10 cellular contexts compared by ENCODE assay signal in the genomic region with DNA sequence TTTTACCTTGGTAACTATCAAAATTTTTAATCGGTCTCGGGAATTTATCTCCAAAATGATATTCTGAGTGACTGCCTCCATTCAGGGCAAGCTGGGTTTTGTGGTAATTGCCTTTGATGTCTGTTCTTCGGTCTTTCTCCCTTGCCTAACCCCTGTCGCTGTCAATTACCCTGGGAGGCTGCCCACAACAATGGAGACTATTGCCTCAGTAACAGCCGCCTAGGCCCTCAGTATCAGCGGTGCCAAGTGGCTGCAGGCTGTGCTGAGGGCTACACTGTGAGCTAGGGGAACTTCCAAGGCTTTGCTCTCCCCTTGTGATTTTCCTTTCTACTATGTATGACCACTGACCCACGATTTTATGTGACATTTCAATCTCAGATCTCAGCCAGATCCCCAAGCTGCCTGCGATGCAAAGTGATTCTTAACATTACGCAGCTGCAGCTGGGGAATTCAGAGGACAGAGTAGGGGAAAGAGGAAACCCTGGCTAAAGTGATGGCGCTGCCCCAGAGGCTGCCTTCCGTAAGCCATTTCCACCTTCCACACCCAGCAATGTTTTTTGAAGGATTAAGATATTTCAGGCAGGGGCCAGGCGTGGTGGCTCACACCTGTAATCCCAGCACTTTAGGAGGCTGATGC. TPM values are rescaled to one million over a fixed set of nuclear protein-coding genes. Genes with fewer than 3 reads are reported as not detected.
DNase-seq lines count a peak whose midpoint lies in the region; ATAC-seq and TF ChIP-seq lines count a peak whose summit lies in the region.
"Had no signal": no experiment of that assay in that cellular context is flagged by ENCODE, and none has a peak within 500 bp of the region (broad histone marks: within the 10 kb centered on the region; RNA-seq: fewer than 3 reads in every experiment).

No MANE protein-coding gene starts in this region.

- peaks cover 9% of the 10 kb centered on the region for H3K27me3 Mint-ChIP-seq in neural progenitor cell (ENCODE audit: insufficient read depth, low read depth)
- H3K27me3 Mint-ChIP-seq in immature natural killer cell (ENCODE audit: low read depth in 3 of 3), result peaks cover 0 to 10% (median 4%) of the 10 kb centered on the region in 3 donors

- DNase-seq in DMS79 (lab: John Stamatoyannopoulos, UW) (peak; percentile 15), NCI-H1930 (lab: John Stamatoyannopoulos, UW) (peak; percentile 18 to 32), dermis blood vessel endothelial cell (peak; percentile 13), neural progenitor cell (ENCODE audit: low spot score) (peak; percentile 86), kidney glomerular epithelial cell (lab: John Stamatoyannopoulos, UW) (no peak), immature natural killer cell (no peak)
- DNase-seq: activated T-cell treated with anti-CD3 and anti-CD28 coated beads, Interleukin-2, amount 50 U/mL, for 4 hours had no signal

- peaks cover 26% of the 10 kb centered on the region for H3K4me1 ChIP-seq in neural progenitor cell

- peaks cover 32% of the 10 kb centered on the region for H3F3A ChIP-seq in neural progenitor cell (ENCODE audit: low read depth)

- TF ChIP-seq CTCF in neural progenitor cell (IDR thresholded peaks at IDR 0.05), result no peak

- H3K27ac Mint-ChIP-seq in neural progenitor cell (peak overlapping the region; percentile 81), immature natural killer cell (peak overlapping the region in 1 of 6 donors; percentile 21)

- peak overlapping the region; percentile 20 for H3K4me3 ChIP-seq in neural progenitor cell

- H3K4me3 Mint-ChIP-seq in neural progenitor cell (peak overlapping the region; percentile 44), immature natural killer cell (no peak overlapping the region)
- H3K4me3 Mint-ChIP-seq: activated T-cell treated with anti-CD3 and anti-CD28 coated beads, Interleukin-2, amount 50 U/mL, for 4 hours had no signal

- H3K9me3 ChIP-seq in neural progenitor cell (ENCODE audit: low read depth), result no peaks in the 10 kb centered on the region

- peak overlapping the region; percentile 51 for H2AFZ ChIP-seq in neural progenitor cell (replicated peaks)

- no peaks in the 10 kb centered on the region for H4K20me1 ChIP-seq in neural progenitor cell (ENCODE audit: low read depth)

- H3K27me3 ChIP-seq in neural progenitor cell, result no peaks in the 10 kb centered on the region

- H3K9me3 Mint-ChIP-seq in neural progenitor cell (no peaks in the 10 kb centered on the region), immature natural killer cell (no peaks in the 10 kb centered on the region)
- H3K9me3 Mint-ChIP-seq: activated T-cell treated with anti-CD3 and anti-CD28 coated beads, Interleukin-2, amount 50 U/mL, for 4 hours had no signal

- H3K79me2 ChIP-seq in neural progenitor cell (ENCODE audit: low read depth), result no peaks in the 10 kb centered on the region

- H3K4me2 ChIP-seq in neural progenitor cell, result peak overlapping the region; percentile 64

- ATAC-seq in GM19023 (IDR thresholded peaks at IDR 0.05; ENCODE audit: unreplicated experiment) (no peak), HG03354 (IDR thresholded peaks at IDR 0.05; ENCODE audit: poor library complexity, severe bottlenecking, unreplicated experiment) (no peak)
- ATAC-seq: activated T-cell treated with anti-CD3 and anti-CD28 coated beads, Interleukin-2, amount 50 U/mL, for 4 hours had no signal

- H3K4me1 Mint-ChIP-seq in neural progenitor cell (peaks cover 40% of the 10 kb centered on the region), immature natural killer cell (peaks cover 0 to 4% of the 10 kb centered on the region in 2 donors)

- no peaks in the 10 kb centered on the region for H3K36me3 ChIP-seq in neural progenitor cell

- H3K27ac ChIP-seq in neural progenitor cell, result peak overlapping the region; percentile 49

- H3K36me3 Mint-ChIP-seq in neural progenitor cell (no peaks in the 10 kb centered on the region), immature natural killer cell (no peaks in the 10 kb centered on the region)

- no peak overlapping the region for H3K9ac ChIP-seq in neural progenitor cell

RNA-seq across cellular contexts. Expression of a gene that starts 36.2 kb away (rescaled TPM):
- total RNA-seq in dermis blood vessel endothelial cell (31.8 and 46.5 TPM in 2 replicates), neural progenitor cell (ENCODE audit: low replicate concordance) (72.0 and 87.3 TPM in 2 replicates)
- polyA plus RNA-seq in immature natural killer cell, result 100 to 1,000 TPM; 106 to 193 (median 144) TPM

RNA-seq across cellular contexts. Expression of a gene that starts 50.0 kb away (rescaled TPM):
- total RNA-seq in dermis blood vessel endothelial cell (not detected in 2 replicates), neural progenitor cell (ENCODE audit: low replicate concordance) (2.3 TPM in 1 of 2 replicates, not detected in the other)
- 10 to 100 TPM; 17.0 to 96.4 (median 68.9) TPM for polyA plus RNA-seq in immature natural killer cell
- total RNA-seq: fibroblast of villous mesenchyme had no signal

Comparison
In these comparisons a context has a peak if more than half of its experiments do, and no peak if none do; other contexts are left out.
1. DNase-seq: peak in DMS79 (single experiment), NCI-H1930 (2 of 2), dermis blood vessel endothelial cell (single experiment) and neural progenitor cell (single experiment); none in kidney glomerular epithelial cell (single experiment) and immature natural killer cell (0 of 3).